ENCODE assay signal across 17 cellular contexts in genomic region chr18:35611518-35611917, GRCh38.
"Had no signal": no experiment of that assay in that cellular context is flagged by ENCODE, and none has a peak within 500 bp of the region (broad histone marks: within the 10 kb centered on the region; RNA-seq: fewer than 3 reads in every experiment).

No MANE protein-coding gene starts in this region.

- H3K4me3 ChIP-seq: cardiac muscle cell, esophagus squamous epithelium, hepatocyte, left lung, suprapubic skin, upper lobe of left lung had no signal

- H3K27ac Mint-ChIP-seq: activated naive CD8-positive, alpha-beta T cell treated with anti-CD3 and anti-CD28 coated beads, Interleukin-2, amount 10 ng/mL, durations not matched to agents 7 days and 5 days; activated T-helper 1 cell treated with anti-CD3 and anti-CD28 coated beads, Interleukin-12 subunit alpha, Interleukin-12 subunit beta, Interleukin-2, Interleukin-4 antibody, amounts not matched to agents 30 ng/mL and 10 ng/mL and 1 ng/mL, durations not matched to agents 14 hours and 24 hours and 36 hours; memory B cell; stimulated activated naive CD8-positive, alpha-beta T cell treated with anti-CD3 and anti-CD28 coated beads, Interleukin-15, Interleukin-2, amounts not matched to agents 100 ng/mL and 50 ng/mL, for 24 hours; T-helper 2 cell treated with Interferon-gamma antibody and Interleukin-4, amounts not matched to agents 5 μg/mL and 100 μg/mL, for 36 hours had no signal

- H3K27ac ChIP-seq: esophagus squamous epithelium, hepatocyte, left lung, suprapubic skin, upper lobe of left lung had no signal

- H3K9me3 ChIP-seq: esophagus squamous epithelium, left lung, suprapubic skin, upper lobe of left lung had no signal

- H2AFZ ChIP-seq: hepatocyte had no signal

- H3K27me3 ChIP-seq: cardiac muscle cell, esophagus squamous epithelium, hepatocyte, left lung, suprapubic skin, upper lobe of left lung had no signal

- H3K9me3 Mint-ChIP-seq: activated naive CD8-positive, alpha-beta T cell treated with anti-CD3 and anti-CD28 coated beads, Interleukin-2, amount 10 ng/mL, durations not matched to agents 7 days and 5 days; activated T-helper 1 cell treated with anti-CD3 and anti-CD28 coated beads, Interleukin-12 subunit alpha, Interleukin-12 subunit beta, Interleukin-2, Interleukin-4 antibody, amounts not matched to agents 30 ng/mL and 10 ng/mL and 1 ng/mL, durations not matched to agents 14 hours and 24 hours and 36 hours; memory B cell; nephron; stimulated activated naive CD8-positive, alpha-beta T cell treated with anti-CD3 and anti-CD28 coated beads, Interleukin-15, Interleukin-2, amounts not matched to agents 100 ng/mL and 50 ng/mL, for 24 hours; T-helper 2 cell treated with Interferon-gamma antibody and Interleukin-4, amounts not matched to agents 5 μg/mL and 100 μg/mL, for 36 hours had no signal

- H3K4me2 ChIP-seq: hepatocyte had no signal

- H3K36me3 ChIP-seq: cardiac muscle cell, esophagus squamous epithelium, left lung, suprapubic skin, upper lobe of left lung had no signal

- H3K36me3 Mint-ChIP-seq: memory B cell had no signal

- H3K27me3 Mint-ChIP-seq: activated naive CD8-positive, alpha-beta T cell treated with anti-CD3 and anti-CD28 coated beads, Interleukin-2, amount 10 ng/mL, durations not matched to agents 7 days and 5 days; memory B cell; stimulated activated naive CD8-positive, alpha-beta T cell treated with anti-CD3 and anti-CD28 coated beads, Interleukin-15, Interleukin-2, amounts not matched to agents 100 ng/mL and 50 ng/mL, for 24 hours had no signal

- DNase-seq: activated CD4-positive, alpha-beta T cell treated with anti-CD3 and anti-CD28 coated beads, Interleukin-2, amount 50 U/mL, for 1 hour; activated naive CD8-positive, alpha-beta T cell treated with anti-CD3 and anti-CD28 coated beads, Interleukin-2, amount 10 ng/mL, durations not matched to agents 7 days and 5 days; aorta; esophagus squamous epithelium; left lung; small intestine; SW 1271; upper lobe of left lung had no signal

- H3K4me3 Mint-ChIP-seq: activated naive CD8-positive, alpha-beta T cell treated with anti-CD3 and anti-CD28 coated beads, Interleukin-2, amount 10 ng/mL, durations not matched to agents 7 days and 5 days; activated T-helper 1 cell treated with anti-CD3 and anti-CD28 coated beads, Interleukin-12 subunit alpha, Interleukin-12 subunit beta, Interleukin-2, Interleukin-4 antibody, amounts not matched to agents 30 ng/mL and 10 ng/mL and 1 ng/mL, durations not matched to agents 14 hours and 24 hours and 36 hours; memory B cell; nephron; stimulated activated naive CD8-positive, alpha-beta T cell treated with anti-CD3 and anti-CD28 coated beads, Interleukin-15, Interleukin-2, amounts not matched to agents 100 ng/mL and 50 ng/mL, for 24 hours; T-helper 2 cell treated with Interferon-gamma antibody and Interleukin-4, amounts not matched to agents 5 μg/mL and 100 μg/mL, for 36 hours had no signal

- ATAC-seq: left lung, right cardiac atrium had no signal
